In genomic region chr14:55329999-55330710, GRCh38 we compare ENCODE assay signal across 1 cellular context.
TF ChIP-seq lines count a peak whose summit lies in the region.

No MANE protein-coding gene starts in this region.

TF ChIP-seq in IMR-90, 13 proteins besides CTCF, POLR2A, EP300 and RAD21 (continued from another document):
- TF ChIP-seq USF2 (IDR thresholded peaks at IDR 0.05; ENCODE audit: low read depth, low read length) (no peak), NFE2L2 (IDR thresholded peaks at IDR 0.05; ENCODE audit: low read depth, low read length) (no peak), CEBPB (IDR thresholded peaks at IDR 0.05; ENCODE audit: low read depth, low read length) (no peak), MAFK (IDR thresholded peaks at IDR 0.05; ENCODE audit: low read depth, low read length) (no peak), MAZ (IDR thresholded peaks at IDR 0.05; ENCODE audit: borderline replicate concordance, low read depth, low read length) (no peak), SMC3 (IDR thresholded peaks at IDR 0.05; ENCODE audit: low read depth, low read length) (no peak), ELK1 (IDR thresholded peaks at IDR 0.05; ENCODE audit: borderline replicate concordance, low read depth, low read length) (no peak), RFX5 (IDR thresholded peaks at IDR 0.05; ENCODE audit: low read depth, low read length) (no peak), RCOR1 (IDR thresholded peaks at IDR 0.05; ENCODE audit: insufficient replicate concordance, low read length) (no peak), CHD1 (IDR thresholded peaks at IDR 0.05; ENCODE audit: low read depth, low read length) (no peak), FOS (IDR thresholded peaks at IDR 0.05; ENCODE audit: low read depth, low read length) (no peak), BHLHE40 (IDR thresholded peaks at IDR 0.05; ENCODE audit: low read depth, low read length) (no peak)
